ENCODE assay signal across 24 cellular contexts in the genomic region with DNA sequence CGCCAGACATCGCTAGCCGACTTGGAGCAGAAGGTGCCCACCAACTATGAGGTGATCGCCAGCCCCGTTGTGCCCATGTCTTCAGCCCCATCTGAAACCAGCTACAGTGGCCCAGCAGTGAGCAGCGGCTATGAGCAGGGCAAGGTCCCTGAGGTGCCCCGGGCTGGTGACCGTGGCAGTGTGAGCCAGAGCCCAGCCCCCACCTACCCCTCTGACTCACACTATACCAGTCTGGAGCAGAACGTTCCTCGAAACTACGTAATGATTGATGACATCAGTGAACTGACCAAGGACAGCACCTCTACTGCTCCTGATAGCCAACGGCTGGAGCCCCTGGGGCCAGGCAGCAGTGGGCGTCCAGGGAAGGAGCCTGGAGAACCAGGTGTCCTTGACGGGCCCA. TPM values are rescaled to one million over a fixed set of nuclear protein-coding genes. Genes with fewer than 3 reads are reported as not detected.
"Had no signal": no experiment of that assay in that cellular context is flagged by ENCODE, and none has a peak within 500 bp of the region (broad histone marks: within the 10 kb centered on the region; RNA-seq: fewer than 3 reads in every experiment).

No MANE protein-coding gene starts in this region.

- H3K4me3 ChIP-seq: left ventricle myocardium inferior, right atrium auricular region, tibial artery had no signal

- H3K9me3 Mint-ChIP-seq: activated naive CD4-positive, alpha-beta T cell treated with anti-CD3 and anti-CD28 coated beads, Interleukin-2, amount 50 U/mL, for 72 hours; activated T-helper 1 cell treated with anti-CD3 and anti-CD28 coated beads, Interleukin-12 subunit alpha, Interleukin-12 subunit beta, Interleukin-2, Interleukin-4 antibody, amounts not matched to agents 30 ng/mL and 10 ng/mL and 1 ng/mL, durations not matched to agents 14 hours and 24 hours and 36 hours; T-helper 2 cell treated with Interferon-gamma antibody and Interleukin-4, amounts not matched to agents 5 μg/mL and 100 μg/mL, for 36 hours; WTC11 had no signal

- H3K36me3 Mint-ChIP-seq: activated naive CD4-positive, alpha-beta T cell treated with anti-CD3 and anti-CD28 coated beads, Interleukin-2, amount 50 U/mL, for 72 hours; WTC11 had no signal

- H3K4me1 ChIP-seq: right atrium auricular region, tibial artery had no signal

- ATAC-seq: activated CD4-positive, alpha-beta T cell treated with anti-CD3 and anti-CD28 coated beads for 36 hours; activated naive CD4-positive, alpha-beta T cell treated with anti-CD3 and anti-CD28 coated beads, Interleukin-2, amount 50 U/mL, for 72 hours; WTC11 had no signal

- DNase-seq: activated CD4-positive, alpha-beta T cell treated with anti-CD3 and anti-CD28 coated beads for 36 hours; activated CD4-positive, alpha-beta T cell treated with anti-CD3 and anti-CD28 coated beads, Interleukin-2, amount 50 U/mL, for 48 hours; activated gamma-delta T cell treated with Interleukin-2 at 50 U/mL for 16 hours; amygdala; foreskin melanocyte; left ventricle myocardium inferior; stimulated activated CD4-positive, alpha-beta T cell treated with anti-CD3 and anti-CD28 coated beads, Interleukin-12 subunit alpha, Interleukin-12 subunit beta, amount 100 ng/mL, for 4 hours; stimulated activated CD4-positive, alpha-beta T cell treated with anti-CD3 and anti-CD28 coated beads, Interleukin-1b, Interleukin-23, amount 100 ng/mL, for 48 hours; stimulated activated CD8-positive, alpha-beta memory T cell treated with anti-CD3 and anti-CD28 coated beads, Interleukin-4, amount 100 ng/mL, for 48 hours; stimulated activated naive CD4-positive, alpha-beta T cell treated with Interleukin-2 at 50 U/mL for 16 hours; substantia nigra; tibial artery had no signal

- H3K27ac ChIP-seq: epithelial cell of prostate, left ventricle myocardium inferior, right atrium auricular region, tibial artery had no signal

- H3K4me3 Mint-ChIP-seq: activated CD4-positive, alpha-beta T cell treated with anti-CD3 and anti-CD28 coated beads for 36 hours; activated T-helper 1 cell treated with anti-CD3 and anti-CD28 coated beads, Interleukin-12 subunit alpha, Interleukin-12 subunit beta, Interleukin-2, Interleukin-4 antibody, amounts not matched to agents 30 ng/mL and 10 ng/mL and 1 ng/mL, durations not matched to agents 14 hours and 24 hours and 36 hours; brain; T-helper 2 cell treated with Interferon-gamma antibody and Interleukin-4, amounts not matched to agents 5 μg/mL and 100 μg/mL, for 36 hours; WTC11 had no signal

- H3K9me3 ChIP-seq: left ventricle myocardium inferior, right atrium auricular region, tibial artery had no signal

- H3K27me3 Mint-ChIP-seq: brain, progenitor cell of endocrine pancreas had no signal

- H3K27me3 ChIP-seq: right atrium auricular region had no signal

- FAIRE-seq: kidney, TTC549 had no signal

- H3K27ac Mint-ChIP-seq: activated CD4-positive, alpha-beta T cell treated with anti-CD3 and anti-CD28 coated beads for 36 hours; activated T-helper 1 cell treated with anti-CD3 and anti-CD28 coated beads, Interleukin-12 subunit alpha, Interleukin-12 subunit beta, Interleukin-2, Interleukin-4 antibody, amounts not matched to agents 30 ng/mL and 10 ng/mL and 1 ng/mL, durations not matched to agents 14 hours and 24 hours and 36 hours; progenitor cell of endocrine pancreas; T-helper 2 cell treated with Interferon-gamma antibody and Interleukin-4, amounts not matched to agents 5 μg/mL and 100 μg/mL, for 36 hours; WTC11 had no signal

- H3K4me1 Mint-ChIP-seq: activated CD4-positive, alpha-beta T cell treated with anti-CD3 and anti-CD28 coated beads for 36 hours had no signal

- H3K36me3 ChIP-seq: left ventricle myocardium inferior, right atrium auricular region, tibial artery had no signal

RNA-seq across cellular contexts. Expression of gene AMIGO3, which starts 58.2 kb away (rescaled TPM):
- total RNA-seq: activated naive CD4-positive, alpha-beta T cell treated with anti-CD3 and anti-CD28 coated beads, Interleukin-2, amount 50 U/mL, for 72 hours; dermis microvascular lymphatic vessel endothelial cell; kidney; left ventricle myocardium inferior; urinary bladder had no signal
